8 cellular contexts compared by ENCODE assay signal in the genomic region with DNA sequence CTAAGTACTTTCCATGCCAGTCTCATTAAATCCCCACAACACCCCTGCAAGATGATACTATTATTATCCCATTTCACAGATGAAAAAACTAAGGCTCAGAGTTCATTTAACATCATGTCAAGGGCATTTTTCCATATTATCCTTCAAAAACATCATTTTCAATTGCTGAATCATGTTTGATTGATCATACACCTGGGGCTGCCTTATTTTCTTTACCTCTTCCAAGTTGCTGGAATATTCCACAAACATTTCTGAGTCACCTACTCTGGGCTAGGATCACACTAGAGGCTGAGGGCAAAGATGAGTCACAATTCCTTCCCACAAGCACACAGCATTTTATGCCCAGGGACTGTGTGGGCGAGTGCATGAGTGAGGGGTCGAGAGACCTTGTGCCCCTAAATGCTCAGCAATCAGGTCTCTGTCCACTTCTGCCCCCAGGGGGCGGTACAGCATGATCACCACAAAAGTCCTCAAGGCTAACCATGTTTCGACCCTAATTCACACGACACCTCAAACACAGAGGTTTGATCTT. TPM values are rescaled to one million over a fixed set of nuclear protein-coding genes. Genes with fewer than 3 reads are reported as not detected.
A peak's percentile ranks its signal among the peaks of the same experiment; 100 is the strongest.
DNase-seq lines count a peak whose midpoint lies in the region; ATAC-seq, FAIRE-seq and TF ChIP-seq lines count a peak whose summit lies in the region.

No MANE protein-coding gene starts in this region.

- H4K5ac ChIP-seq in H1 (ENCODE audit: insufficient read length, low read depth, low read length): no peak overlapping the region

- H3K79me1 ChIP-seq in H1 (ENCODE audit: low read depth, low read length): no peaks in the 10 kb centered on the region

- no peaks in the 10 kb centered on the region for H3K23me2 ChIP-seq in H1 (ENCODE audit: low read depth, low read length)

- no peaks in the 10 kb centered on the region for H3K9me3 ChIP-seq in CD4-positive, alpha-beta T cell (ENCODE audit: control insufficient read depth, low read length)
- no peaks in the 10 kb centered on the region for H3K9me3 ChIP-seq in H1 (ENCODE audit: insufficient read depth in 2 of 2, low read depth in 1 of 2, low read length in 1 of 2)

- no peaks in the 10 kb centered on the region for H3K27me3 Mint-ChIP-seq in CD4-positive, alpha-beta T cell
- H3K27me3 Mint-ChIP-seq in progenitor cell of endocrine pancreas: peaks cover 13% of the 10 kb centered on the region

- DNase-seq in CD4-positive, alpha-beta T cell: peak in 9 of 10 experiments; percentile 32 to 57 (median 42)
- DNase-seq in HL-60 (ENCODE audit: low read depth in 1 of 2, low spot score in 1 of 2) (peak in 1 of 2 experiments; percentile 42), H1 (ENCODE audit: low read depth in 1 of 2, low spot score in 2 of 2) (peak; percentile 53 to 89), progenitor cell of endocrine pancreas (ENCODE audit: low spot score, unreplicated experiment) (no peak), globus pallidus (ENCODE audit: low spot score) (no peak)

- H3K14ac ChIP-seq in H1 (ENCODE audit: insufficient read length): no peak overlapping the region

- H3K4me3 Mint-ChIP-seq in CD4-positive, alpha-beta T cell: no peak overlapping the region
- no peak overlapping the region for H3K4me3 Mint-ChIP-seq in progenitor cell of endocrine pancreas (ENCODE audit: low read depth)

- H3K23ac ChIP-seq in H1 (ENCODE audit: insufficient read length): no peak overlapping the region

- no peak overlapping the region for H3K18ac ChIP-seq in H1 (ENCODE audit: extremely low read depth, low read length)

- H2AFZ ChIP-seq in H1 (ENCODE audit: low read length): 0 out of 2 replicates have a peak overlapping the region, but pooled peaks have one; percentile 47

- H3K36me3 ChIP-seq in H1 (ENCODE audit: control insufficient read depth in 2 of 4, insufficient read depth in 4 of 4, low read length in 3 of 4): no peaks in the 10 kb centered on the region

- H3K27me3 ChIP-seq in CD4-positive, alpha-beta T cell (ENCODE audit: control insufficient read depth, insufficient read depth, low read length): no peaks in the 10 kb centered on the region
- H3K27me3 ChIP-seq in HL-60 (ENCODE audit: insufficient read depth, poor library complexity, severe bottlenecking) (no peaks in the 10 kb centered on the region), H1 (replicated peaks in 1 of 4; ENCODE audit: control insufficient read depth in 3 of 4, extremely low read depth in 1 of 4, insufficient read depth in 3 of 4, low read length in 3 of 4) (no peaks in the 10 kb centered on the region)

- FAIRE-seq in H1 (lab: Jason Lieb, UNC): peak; percentile 92

- H4K8ac ChIP-seq in H1 (ENCODE audit: extremely low read depth, insufficient read depth, low read length): no peak overlapping the region

- no peak overlapping the region for H3K4me3 ChIP-seq in HL-60 (replicated peaks; ENCODE audit: insufficient read depth, low read length)
- no peak overlapping the region for H3K4me3 ChIP-seq in H1 (ENCODE audit: extremely low read depth in 1 of 4, insufficient read depth in 2 of 4, low read depth in 3 of 4, low read length in 4 of 4)

- 72% methylated on average over 5 of the region's 5 CpGs; no CpG with 5 or more reads in 1 of the 2 experiments for WGBS in H1 (ENCODE audit: extremely low coverage in 1 of 2, insufficient coverage in 1 of 2, insufficient read length in 1 of 2, insufficient replicate concordance in 2 of 2, low coverage in 1 of 2, low lambda C conversion rate in 2 of 2, missing lambda C conversion rate in 1 of 2), 2 experiments

- POLR2A ChIA-PET in CD4-positive, alpha-beta T cell (lab: Charles Lee): interaction anchor here (1.8 kb wide), 1 partner anchor 50 kb away, joined by 7 read pairs; the partner anchor contains the start of genes ISCU and SART3
- POLR2A ChIA-PET in H1 (lab: Charles Lee; ENCODE audit: partially characterized antibody): interaction anchor here (1.1 to 2.0 kb wide), 3 partner anchors 27 to 51 kb away, joined by 3 to 10 read pairs (median 4); partner anchors contain the start of genes ISCU and SART3

- H3K9ac ChIP-seq in H1 (replicated peaks in 1 of 4; ENCODE audit: extremely low read depth in 1 of 4, low read depth in 3 of 4, low read length in 3 of 4): no peak overlapping the region

- H3K4ac ChIP-seq in H1 (replicated peaks; ENCODE audit: insufficient read length, low read depth, low read length): no peak overlapping the region

- no peak overlapping the region for H3K56ac ChIP-seq in H1 (replicated peaks; ENCODE audit: insufficient read length, low read depth, low read length)

- H2AK5ac ChIP-seq in H1 (ENCODE audit: low read depth, low read length): no peak overlapping the region

- no peak for TF ChIP-seq POLR2A in H1 (IDR thresholded peaks at IDR 0.05; ENCODE audit: control extremely low read depth in 1 of 2, low read depth in 2 of 2, low read length in 2 of 2)

- H2BK120ac ChIP-seq in H1 (replicated peaks; ENCODE audit: low read depth, low read length): no peak overlapping the region

- H2BK15ac ChIP-seq in H1 (ENCODE audit: low read length): no peak overlapping the region

- no peaks in the 10 kb centered on the region for H4K20me1 ChIP-seq in H1 (replicated peaks in 1 of 2; ENCODE audit: control insufficient read depth in 1 of 2, insufficient read depth in 2 of 2, low read length in 2 of 2)

- H3K9me3 Mint-ChIP-seq in CD4-positive, alpha-beta T cell: no peaks in the 10 kb centered on the region
- H3K9me3 Mint-ChIP-seq in progenitor cell of endocrine pancreas (ENCODE audit: low read depth): peaks cover 5% of the 10 kb centered on the region

- H2BK5ac ChIP-seq in H1 (ENCODE audit: low read depth, low read length): no peak overlapping the region

- no peak overlapping the region for H4K91ac ChIP-seq in H1 (replicated peaks; ENCODE audit: insufficient read length, low read length)

- peak overlapping the region; percentile 51 for H3K27ac Mint-ChIP-seq in CD4-positive, alpha-beta T cell
- H3K27ac Mint-ChIP-seq in progenitor cell of endocrine pancreas: no peak overlapping the region

- TF ChIP-seq RAD21 in H1 (IDR thresholded peaks at IDR 0.05 in 1 of 2, conservative IDR thresholded peaks at IDR 0.05 in 1 of 2; ENCODE audit: low read depth in 2 of 2, low read length in 2 of 2): peak; percentile 58 to 67

- peaks cover 17% of the 10 kb centered on the region for H3K4me1 Mint-ChIP-seq in CD4-positive, alpha-beta T cell (ENCODE audit: low read depth)
- no peaks in the 10 kb centered on the region for H3K4me1 Mint-ChIP-seq in progenitor cell of endocrine pancreas (ENCODE audit: low read depth)

- TF ChIP-seq EP300 in H1 (IDR thresholded peaks at IDR 0.05; ENCODE audit: borderline replicate concordance in 1 of 2, low read depth in 2 of 2, low read length in 2 of 2): no peak

- intact Hi-C loops in CD4-positive, alpha-beta T cell (cut with DNase I, micrococcal nuclease): no loop called here

- H3K4me2 ChIP-seq in H1 (ENCODE audit: insufficient read depth in 1 of 2, low read depth in 2 of 2, low read length in 2 of 2): no peak overlapping the region

- no peak overlapping the region for H3K27ac ChIP-seq in CD4-positive, alpha-beta T cell (ENCODE audit: low read depth, low read length)
- H3K27ac ChIP-seq in HL-60 (replicated peaks) (no peak overlapping the region), H1 (ENCODE audit: low read depth, low read length) (no peak overlapping the region)

- no peak overlapping the region for H2BK20ac ChIP-seq in H1 (ENCODE audit: low read length)

- H3K36me3 Mint-ChIP-seq in CD4-positive, alpha-beta T cell (ENCODE audit: low read depth): peaks cover 13% of the 10 kb centered on the region
- no peaks in the 10 kb centered on the region for H3K36me3 Mint-ChIP-seq in progenitor cell of endocrine pancreas (ENCODE audit: insufficient read depth)

- H3K4me1 ChIP-seq in H1 (replicated peaks in 1 of 4; ENCODE audit: control insufficient read depth in 3 of 4, insufficient read depth in 4 of 4, low read length in 3 of 4): peaks cover 0 to 12% (median 1%) of the 10 kb centered on the region in 4 experiments; a peak in 4 of 7 replicates

- TF ChIP-seq CTCF in CD4-positive, alpha-beta T cell (IDR thresholded peaks at IDR 0.05): peak; percentile 55
- TF ChIP-seq CTCF in HL-60 (IDR thresholded peaks at IDR 0.05; ENCODE audit: insufficient read depth, low read length) (peak; percentile 48), H1 (IDR thresholded peaks at IDR 0.05; ENCODE audit: control extremely low read depth in 1 of 3, insufficient read depth in 1 of 3, low read depth in 1 of 3, low read length in 3 of 3) (peak; percentile 60 to 92 (median 82)), progenitor cell of endocrine pancreas (IDR thresholded peaks at IDR 0.05; ENCODE audit: unreplicated experiment) (peak; percentile 55)

- ATAC-seq in CD4-positive, alpha-beta T cell (ENCODE audit: poor library complexity): peak; percentile 33
- ATAC-seq in activated CD4-positive, CD25-positive, alpha-beta regulatory T cell treated with anti-CD3 and anti-CD28 coated beads, Interleukin-2, amount 50 U/mL, for 24 hours: peak; percentile 26 to 41
- ATAC-seq in GM19452 (IDR thresholded peaks at IDR 0.05; ENCODE audit: unreplicated experiment): no peak
- ATAC-seq in HG03565 (IDR thresholded peaks at IDR 0.05; ENCODE audit: unreplicated experiment): no peak

- CTCF ChIA-PET in CD4-positive, alpha-beta T cell (lab: Charles Lee): interaction anchor here (0.8 kb wide), 1 partner anchor 22 kb away, joined by 4 read pairs; no protein-coding TSS in a partner anchor
- CTCF ChIA-PET in H1 (lab: Charles Lee; ENCODE audit: partially characterized antibody): interaction anchor here (0.7 to 22.5 kb wide), 13 partner anchors 10 to 45 kb away, joined by 3 to 523 read pairs (median 5); partner anchors contain the start of genes ISCU, SART3 and TMEM119

- no peaks in the 10 kb centered on the region for H3K79me2 ChIP-seq in H1 (ENCODE audit: control insufficient read depth in 1 of 2, insufficient read depth in 2 of 2, low read length in 2 of 2)

- H2BK12ac ChIP-seq in H1 (ENCODE audit: low read depth, low read length): no peak overlapping the region

RNA-seq across cellular contexts. Expression of gene TMEM119, which starts 14.1 kb away (rescaled TPM):
- total RNA-seq in CD4-positive, alpha-beta T cell: 1 to 10 TPM; 2.1 to 2.6 TPM
- total RNA-seq in H1 (2021; fragmentation: NEBNext Ultra II Directional; extraction: Animal tissue kit (Norgen Biotek cat#: 25700)): 0.48 and 0.61 TPM in 2 replicates
- polyA plus RNA-seq in H1 (2011; rRNA removed): 0.35 TPM in 2 replicates
- polyA plus RNA-seq in H1 (2011; cell fraction: cytosol; rRNA removed): 0.41 TPM
- 0.27 TPM for polyA plus RNA-seq in H1 (2011; cell fraction: nucleus; rRNA removed)
- 0.16 to 0.42 TPM (median 0.24 TPM) in 4 replicates for polyA plus RNA-seq in H1 (2012, experiment 1 of 2)
- 0.26 TPM for polyA plus RNA-seq in H1 (2012, experiment 2 of 2)
- 0.55 TPM for polyA plus RNA-seq in H1 (2013, experiment 1 of 2)
- polyA plus RNA-seq in H1 (2013, experiment 2 of 2): 0.68 TPM
- polyA minus RNA-seq in H1 (2011; rRNA and poly(A)+ RNA removed): not detected in 2 replicates
- polyA minus RNA-seq in H1 (2011; cell fraction: cytosol; rRNA and poly(A)+ RNA removed): not detected
- polyA minus RNA-seq in H1 (2011; cell fraction: nucleus; rRNA and poly(A)+ RNA removed): not detected
- total RNA-seq in progenitor cell of endocrine pancreas: 0.24 TPM in 1 of 2 replicates, not detected in the other

RNA-seq across cellular contexts. Expression of gene SELPLG, which starts 21.7 kb away (rescaled TPM):
- 10 to 100 TPM; 25.7 to 27.8 TPM for total RNA-seq in CD4-positive, alpha-beta T cell
- total RNA-seq in H1 (2021; fragmentation: NEBNext Ultra II Directional; extraction: Animal tissue kit (Norgen Biotek cat#: 25700)): 0.13 TPM in 1 of 2 replicates, not detected in the other
- 0.18 and 0.19 TPM in 2 replicates for polyA plus RNA-seq in H1 (2011; rRNA removed)
- polyA plus RNA-seq in H1 (2011; cell fraction: cytosol; rRNA removed): 0.09 TPM
- 0.09 TPM for polyA plus RNA-seq in H1 (2011; cell fraction: nucleus; rRNA removed)
- 0.09 TPM in 1 of 4 replicates, not detected in the others for polyA plus RNA-seq in H1 (2012, experiment 1 of 2)
- not detected for polyA plus RNA-seq in H1 (2012, experiment 2 of 2)
- 0.08 TPM for polyA plus RNA-seq in H1 (2013, experiment 1 of 2)
- polyA plus RNA-seq in H1 (2013, experiment 2 of 2): 0.06 TPM
- polyA minus RNA-seq in H1 (2011; rRNA and poly(A)+ RNA removed): 0.10 TPM in 1 of 2 replicates, not detected in the other
- polyA minus RNA-seq in H1 (2011; cell fraction: cytosol; rRNA and poly(A)+ RNA removed): not detected
- not detected for polyA minus RNA-seq in H1 (2011; cell fraction: nucleus; rRNA and poly(A)+ RNA removed)
- total RNA-seq in progenitor cell of endocrine pancreas: not detected in 2 replicates

RNA-seq across cellular contexts. Expression of gene ISCU, which starts 49.6 kb away (rescaled TPM):
- total RNA-seq in CD4-positive, alpha-beta T cell: 100 to 1,000 TPM; 269 to 270 TPM
- 78.1 and 82.3 TPM in 2 replicates for total RNA-seq in H1 (2021; fragmentation: NEBNext Ultra II Directional; extraction: Animal tissue kit (Norgen Biotek cat#: 25700))
- 54.5 and 72.1 TPM in 2 replicates for polyA plus RNA-seq in H1 (2011; rRNA removed)
- polyA plus RNA-seq in H1 (2011; cell fraction: cytosol; rRNA removed): 78.1 TPM
- polyA plus RNA-seq in H1 (2011; cell fraction: nucleus; rRNA removed): 62.2 TPM
- 90.4 to 92.7 TPM (median 91.1 TPM) in 4 replicates for polyA plus RNA-seq in H1 (2012, experiment 1 of 2)
- 48.9 TPM for polyA plus RNA-seq in H1 (2012, experiment 2 of 2)
- 70.5 TPM for polyA plus RNA-seq in H1 (2013, experiment 1 of 2)
- 70.7 TPM for polyA plus RNA-seq in H1 (2013, experiment 2 of 2)
- 43.8 and 59.1 TPM in 2 replicates for polyA minus RNA-seq in H1 (2011; rRNA and poly(A)+ RNA removed)
- polyA minus RNA-seq in H1 (2011; cell fraction: cytosol; rRNA and poly(A)+ RNA removed): 19.7 TPM
- polyA minus RNA-seq in H1 (2011; cell fraction: nucleus; rRNA and poly(A)+ RNA removed): 42.0 TPM
- total RNA-seq in progenitor cell of endocrine pancreas: 57.4 and 69.7 TPM in 2 replicates

RNA-seq across cellular contexts. Expression of gene SART3, which starts 51.0 kb away (rescaled TPM):
- 100 to 1,000 TPM in 1 of 2 experiments, 10 to 100 TPM in 1; 95.1 to 104 TPM for total RNA-seq in CD4-positive, alpha-beta T cell
- 89.6 and 103 TPM in 2 replicates for total RNA-seq in H1 (2021; fragmentation: NEBNext Ultra II Directional; extraction: Animal tissue kit (Norgen Biotek cat#: 25700))
- 16.0 and 21.4 TPM in 2 replicates for polyA plus RNA-seq in H1 (2011; rRNA removed)
- polyA plus RNA-seq in H1 (2011; cell fraction: cytosol; rRNA removed): 38.1 TPM
- polyA plus RNA-seq in H1 (2011; cell fraction: nucleus; rRNA removed): 57.9 TPM
- polyA plus RNA-seq in H1 (2012, experiment 1 of 2): 66.9 to 81.1 TPM (median 74.1 TPM) in 4 replicates
- 10.3 TPM for polyA plus RNA-seq in H1 (2012, experiment 2 of 2)
- 46.8 TPM for polyA plus RNA-seq in H1 (2013, experiment 1 of 2)
- polyA plus RNA-seq in H1 (2013, experiment 2 of 2): 41.7 TPM
- polyA minus RNA-seq in H1 (2011; rRNA and poly(A)+ RNA removed): 53.9 and 54.8 TPM in 2 replicates
- 43.7 TPM for polyA minus RNA-seq in H1 (2011; cell fraction: cytosol; rRNA and poly(A)+ RNA removed)
- 142 TPM for polyA minus RNA-seq in H1 (2011; cell fraction: nucleus; rRNA and poly(A)+ RNA removed)
- 74.5 and 87.6 TPM in 2 replicates for total RNA-seq in progenitor cell of endocrine pancreas

Comparison
In these comparisons a context has a peak if more than half of its experiments do, and no peak if none do; other contexts are left out.
1. ATAC-seq: peak in CD4-positive, alpha-beta T cell (single experiment) and activated CD4-positive, CD25-positive, alpha-beta regulatory T cell treated with anti-CD3 and anti-CD28 coated beads, Interleukin-2, amount 50 U/mL, for 24 hours (2 of 2); none in GM19452 (single experiment) and HG03565 (single experiment).
2. DNase-seq: peak in CD4-positive, alpha-beta T cell (9 of 10) and H1 (2 of 2); none in progenitor cell of endocrine pancreas (single experiment) and globus pallidus (single experiment).
3. RNA of gene SELPLG, which starts 21.7 kb away (total RNA-seq): 25.7 to 27.8 TPM in CD4-positive, alpha-beta T cell; 0.13 TPM in H1 and not detected in progenitor cell of endocrine pancreas; every median in the first group is over 10 times any median in the second.
4. Peak in every context shown above with its lines, with median percentiles within 50 percentile points of each other: CTCF ChIP-seq.